ENCODE assay signal across 17 cellular contexts in genomic region chr20:51610761-51611624, GRCh38.
DNase-seq lines count a peak whose midpoint lies in the region; ATAC-seq lines count a peak whose summit lies in the region.
"Had no signal": no experiment of that assay in that cellular context is flagged by ENCODE, and none has a peak within 500 bp of the region (broad histone marks: within the 10 kb centered on the region; RNA-seq: fewer than 3 reads in every experiment).

No MANE protein-coding gene starts in this region.

- no peaks in the 10 kb centered on the region for H3K9me3 ChIP-seq in T-helper 17 cell (ENCODE audit: control insufficient read depth, low read length, poor library complexity, severe bottlenecking)

- H3K27ac Mint-ChIP-seq in activated naive CD8-positive, alpha-beta T cell treated with anti-CD3 and anti-CD28 coated beads, Interleukin-2, amount 50 U/mL, for 24 hours: peak overlapping the region; percentile 16
- H3K27ac Mint-ChIP-seq in activated naive CD8-positive, alpha-beta T cell treated with anti-CD3 and anti-CD28 coated beads for 36 hours: no peak overlapping the region
- peak overlapping the region; percentile 19 for H3K27ac Mint-ChIP-seq in T-helper 17 cell
- no peak overlapping the region for H3K27ac Mint-ChIP-seq in activated CD4-positive, alpha-beta T cell treated with anti-CD3 and anti-CD28 coated beads, Interleukin-2, amount 10 ng/mL, durations not matched to agents 7 days and 5 days
- H3K27ac Mint-ChIP-seq: CD4-positive, CD25-positive, alpha-beta regulatory T cell had no signal

- POLR2A ChIA-PET in activated CD4-positive, alpha-beta T cell treated with anti-CD3 and anti-CD28 coated beads, Interleukin-2, amount 10 ng/mL, durations not matched to agents 7 days and 5 days (lab: Charles Lee): no interaction called here

- H3K36me3 Mint-ChIP-seq in activated naive CD8-positive, alpha-beta T cell treated with anti-CD3 and anti-CD28 coated beads, Interleukin-2, amount 50 U/mL, for 24 hours (ENCODE audit: low read depth): no peaks in the 10 kb centered on the region
- H3K36me3 Mint-ChIP-seq in activated naive CD8-positive, alpha-beta T cell treated with anti-CD3 and anti-CD28 coated beads for 36 hours: no peaks in the 10 kb centered on the region
- peaks cover 4% of the 10 kb centered on the region for H3K36me3 Mint-ChIP-seq in T-helper 17 cell (ENCODE audit: low read depth)
- H3K36me3 Mint-ChIP-seq in activated CD4-positive, alpha-beta T cell treated with anti-CD3 and anti-CD28 coated beads, Interleukin-2, amount 10 ng/mL, durations not matched to agents 7 days and 5 days (ENCODE audit: low read depth): no peaks in the 10 kb centered on the region
- H3K36me3 Mint-ChIP-seq: CD4-positive, CD25-positive, alpha-beta regulatory T cell had no signal

- no peaks in the 10 kb centered on the region for H3K9me3 Mint-ChIP-seq in activated naive CD8-positive, alpha-beta T cell treated with anti-CD3 and anti-CD28 coated beads, Interleukin-2, amount 50 U/mL, for 24 hours
- H3K9me3 Mint-ChIP-seq in activated naive CD8-positive, alpha-beta T cell treated with anti-CD3 and anti-CD28 coated beads for 36 hours: no peaks in the 10 kb centered on the region
- no peaks in the 10 kb centered on the region for H3K9me3 Mint-ChIP-seq in activated CD4-positive, alpha-beta T cell treated with anti-CD3 and anti-CD28 coated beads, Interleukin-2, amount 10 ng/mL, durations not matched to agents 7 days and 5 days
- H3K9me3 Mint-ChIP-seq: CD4-positive, CD25-positive, alpha-beta regulatory T cell had no signal

- CTCF ChIA-PET in activated CD4-positive, alpha-beta T cell treated with anti-CD3 and anti-CD28 coated beads, Interleukin-2, amount 10 ng/mL, durations not matched to agents 7 days and 5 days (lab: Charles Lee): interaction anchor here (1.0 to 1.4 kb wide), 3 partner anchors 20 to 232 kb away, joined by 3 to 4 read pairs (median 3); no protein-coding TSS in a partner anchor

- no peak for ATAC-seq in activated naive CD8-positive, alpha-beta T cell treated with anti-CD3 and anti-CD28 coated beads, Interleukin-2, amount 50 U/mL, for 24 hours
- ATAC-seq in T-helper 17 cell: no peak
- no peak for ATAC-seq in GM18498 (IDR thresholded peaks at IDR 0.05; ENCODE audit: unreplicated experiment)
- ATAC-seq in HG03095 (IDR thresholded peaks at IDR 0.05; ENCODE audit: unreplicated experiment): no peak
- ATAC-seq in GM19395 (IDR thresholded peaks at IDR 0.05; ENCODE audit: unreplicated experiment): no peak

- peaks cover 26% of the 10 kb centered on the region for H3K4me1 Mint-ChIP-seq in activated naive CD8-positive, alpha-beta T cell treated with anti-CD3 and anti-CD28 coated beads, Interleukin-2, amount 50 U/mL, for 24 hours
- no peaks in the 10 kb centered on the region for H3K4me1 Mint-ChIP-seq in activated naive CD8-positive, alpha-beta T cell treated with anti-CD3 and anti-CD28 coated beads for 36 hours
- peaks cover 20% of the 10 kb centered on the region for H3K4me1 Mint-ChIP-seq in T-helper 17 cell
- H3K4me1 Mint-ChIP-seq in activated CD4-positive, alpha-beta T cell treated with anti-CD3 and anti-CD28 coated beads, Interleukin-2, amount 10 ng/mL, durations not matched to agents 7 days and 5 days: peaks cover 2% of the 10 kb centered on the region

- H3K27me3 Mint-ChIP-seq in activated naive CD8-positive, alpha-beta T cell treated with anti-CD3 and anti-CD28 coated beads, Interleukin-2, amount 50 U/mL, for 24 hours: peaks cover 12% of the 10 kb centered on the region
- no peaks in the 10 kb centered on the region for H3K27me3 Mint-ChIP-seq in activated naive CD8-positive, alpha-beta T cell treated with anti-CD3 and anti-CD28 coated beads for 36 hours
- peaks cover 70% of the 10 kb centered on the region for H3K27me3 Mint-ChIP-seq in T-helper 17 cell
- peaks cover 11% of the 10 kb centered on the region for H3K27me3 Mint-ChIP-seq in activated CD4-positive, alpha-beta T cell treated with anti-CD3 and anti-CD28 coated beads, Interleukin-2, amount 10 ng/mL, durations not matched to agents 7 days and 5 days

- no peak overlapping the region for H3K4me3 Mint-ChIP-seq in activated naive CD8-positive, alpha-beta T cell treated with anti-CD3 and anti-CD28 coated beads, Interleukin-2, amount 50 U/mL, for 24 hours
- H3K4me3 Mint-ChIP-seq in activated naive CD8-positive, alpha-beta T cell treated with anti-CD3 and anti-CD28 coated beads for 36 hours: no peak overlapping the region
- peak overlapping the region; percentile 39 for H3K4me3 Mint-ChIP-seq in T-helper 17 cell
- no peak overlapping the region for H3K4me3 Mint-ChIP-seq in activated CD4-positive, alpha-beta T cell treated with anti-CD3 and anti-CD28 coated beads, Interleukin-2, amount 10 ng/mL, durations not matched to agents 7 days and 5 days

- DNase-seq in activated naive CD8-positive, alpha-beta T cell treated with anti-CD3 and anti-CD28 coated beads, Interleukin-2, amount 50 U/mL, for 24 hours: no peak
- no peak for DNase-seq in activated naive CD8-positive, alpha-beta T cell treated with anti-CD3 and anti-CD28 coated beads for 36 hours
- DNase-seq in T-helper 17 cell (no peak), dermis microvascular lymphatic vessel endothelial cell (ENCODE audit: low read depth in 2 of 2) (peak; percentile 67 to 89)
- DNase-seq in activated CD4-positive, alpha-beta T cell treated with anti-CD3 and anti-CD28 coated beads, Interleukin-2, amount 10 ng/mL, durations not matched to agents 7 days and 5 days: no peak
- DNase-seq: AML-193; Calu3; CD4-positive, CD25-positive, alpha-beta regulatory T cell; GM23248; NCI-H1417; NCI-H2029; NCI-H2171 treated with DMSO at 0.1 percent for 48 hours; NCI-H510A treated with DMSO at 0.1 percent for 48 hours; RPMI8226 had no signal

Comparison
In these comparisons a context has a peak if more than half of its experiments do, and no peak if none do; other contexts are left out.
1. H3K27ac Mint-ChIP-seq: peak in activated naive CD8-positive, alpha-beta T cell treated with anti-CD3 and anti-CD28 coated beads, Interleukin-2, amount 50 U/mL, for 24 hours (single experiment) and T-helper 17 cell (single experiment); none in activated naive CD8-positive, alpha-beta T cell treated with anti-CD3 and anti-CD28 coated beads for 36 hours (single experiment) and activated CD4-positive, alpha-beta T cell treated with anti-CD3 and anti-CD28 coated beads, Interleukin-2, amount 10 ng/mL, durations not matched to agents 7 days and 5 days (single experiment).
2. DNase-seq: peak in dermis microvascular lymphatic vessel endothelial cell (2 of 2); none in activated naive CD8-positive, alpha-beta T cell treated with anti-CD3 and anti-CD28 coated beads, Interleukin-2, amount 50 U/mL, for 24 hours (single experiment), activated naive CD8-positive, alpha-beta T cell treated with anti-CD3 and anti-CD28 coated beads for 36 hours (single experiment), T-helper 17 cell (0 of 3) and activated CD4-positive, alpha-beta T cell treated with anti-CD3 and anti-CD28 coated beads, Interleukin-2, amount 10 ng/mL, durations not matched to agents 7 days and 5 days (single experiment).